Comparison of ENCODE assay signal across 1 cellular context in the genomic region with DNA sequence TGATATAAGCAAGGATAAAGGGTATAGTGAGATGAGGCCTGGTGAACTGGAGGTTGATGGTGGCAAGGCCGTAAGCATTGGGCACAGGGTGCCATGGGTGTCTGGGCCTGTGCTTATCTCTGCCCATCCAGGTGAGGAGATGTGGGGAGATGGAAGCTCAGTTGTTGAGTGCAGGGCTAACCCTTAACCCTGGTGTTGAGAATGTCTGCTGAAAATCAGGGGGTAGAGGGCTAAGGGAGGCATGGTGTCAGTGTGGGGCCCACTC.
TF ChIP-seq lines count a peak whose summit lies in the region.

No MANE protein-coding gene starts in this region.

TF ChIP-seq in H1, 55 proteins besides CTCF, POLR2A, EP300 and RAD21 (continued from another document):
- TF ChIP-seq, protein P1, sequence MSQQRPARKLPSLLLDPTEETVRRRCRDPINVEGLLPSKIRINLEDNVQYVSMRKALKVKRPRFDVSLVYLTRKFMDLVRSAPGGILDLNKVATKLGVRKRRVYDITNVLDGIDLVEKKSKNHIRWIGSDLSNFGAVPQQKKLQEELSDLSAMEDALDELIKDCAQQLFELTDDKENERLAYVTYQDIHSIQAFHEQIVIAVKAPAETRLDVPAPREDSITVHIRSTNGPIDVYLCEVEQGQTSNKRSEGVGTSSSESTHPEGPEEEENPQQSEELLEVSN (IDR thresholded peaks at IDR 0.05) = no peak
- no peak for TF ChIP-seq HDAC2 (IDR thresholded peaks at IDR 0.05; ENCODE audit: borderline replicate concordance in 1 of 2, low read depth in 2 of 2, low read length in 2 of 2)
- TF ChIP-seq KDM1A (IDR thresholded peaks at IDR 0.05; ENCODE audit: borderline replicate concordance, low read length) = no peak
- no peak for TF ChIP-seq TEAD4 (IDR thresholded peaks at IDR 0.05; ENCODE audit: low read depth, low read length)
- no peak for TF ChIP-seq FOSL1 (IDR thresholded peaks at IDR 0.05; ENCODE audit: insufficient read depth, low read depth, low read length)
- no peak for TF ChIP-seq RNF2 (IDR thresholded peaks at IDR 0.05; ENCODE audit: borderline replicate concordance, low read depth, low read length, missing control alignments, poor library complexity, severe bottlenecking)
- no peak for TF ChIP-seq CEBPB (IDR thresholded peaks at IDR 0.05; ENCODE audit: low read depth, low read length)
- no peak for TF ChIP-seq POU5F1 (IDR thresholded peaks at IDR 0.05; ENCODE audit: low read depth, low read length)
- no peak for TF ChIP-seq YY1 (IDR thresholded peaks at IDR 0.05; ENCODE audit: low read depth, low read length)
- TF ChIP-seq CHD2 (IDR thresholded peaks at IDR 0.05; ENCODE audit: low read length) = no peak
- no peak for TF ChIP-seq CHD1 (IDR thresholded peaks at IDR 0.05; ENCODE audit: low read depth, low read length)
- no peak for TF ChIP-seq POLR2AphosphoS5 (IDR thresholded peaks at IDR 0.05; ENCODE audit: low read depth, low read length)
- TF ChIP-seq BACH1 (IDR thresholded peaks at IDR 0.05; ENCODE audit: low read length) = no peak
- TF ChIP-seq SIRT6 (IDR thresholded peaks at IDR 0.05; ENCODE audit: low read length) = no peak
- no peak for TF ChIP-seq NANOG (IDR thresholded peaks at IDR 0.05; ENCODE audit: insufficient read depth, low read depth, low read length, poor library complexity, severe bottlenecking)
